Comparison of ENCODE assay signal across 7 cellular contexts in the genomic region with DNA sequence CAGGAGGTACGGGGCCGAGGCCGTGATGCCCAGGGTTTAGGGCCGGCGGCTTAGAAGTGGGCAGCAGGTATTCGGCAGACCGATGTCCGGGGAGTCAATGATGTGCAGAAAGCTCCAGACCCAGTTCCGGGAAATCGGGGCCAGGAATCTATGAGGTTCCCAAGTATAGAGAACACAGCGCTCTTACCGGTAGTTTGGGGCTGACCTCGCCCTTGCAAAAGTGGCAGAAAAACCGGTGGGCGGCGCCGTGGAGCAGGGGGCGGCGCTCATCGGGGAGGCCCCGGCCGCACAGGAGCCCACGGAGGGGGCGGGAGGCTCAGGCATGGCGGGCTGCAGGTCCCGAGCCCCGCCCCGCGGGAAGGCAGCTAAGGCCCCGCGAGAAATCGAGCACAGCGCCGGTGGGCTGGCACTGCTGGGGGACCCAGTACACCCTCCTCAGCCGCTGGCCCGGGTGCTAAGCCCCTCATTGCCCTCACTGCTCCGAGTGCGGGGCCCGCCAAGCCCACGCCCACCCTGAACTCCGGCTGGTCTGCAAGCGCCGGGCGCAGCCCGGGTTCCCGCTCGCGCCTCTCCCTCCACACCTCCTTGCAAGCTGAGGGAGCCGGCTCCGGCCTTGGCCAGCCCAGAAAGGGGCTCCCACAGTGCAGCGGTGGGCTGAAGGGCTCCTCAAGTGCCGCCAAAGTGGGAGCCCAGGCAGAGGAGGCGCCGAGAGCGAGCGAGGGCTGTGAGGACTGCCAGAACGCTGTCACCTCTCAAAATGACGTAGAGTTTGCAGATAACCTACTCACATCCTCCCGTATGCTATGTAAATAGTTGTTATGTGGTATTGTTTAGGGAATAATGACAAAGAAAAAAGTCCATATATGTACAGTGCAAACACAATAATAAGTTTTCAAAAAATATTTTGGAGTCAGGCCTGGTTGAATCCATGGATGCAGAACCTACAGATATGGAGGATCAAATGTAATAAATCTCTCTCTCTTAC.
DNase-seq lines count a peak whose midpoint lies in the region; ATAC-seq and TF ChIP-seq lines count a peak whose summit lies in the region.
"Not testable (repeated sequence)": the region's sequence is repeated elsewhere in the genome, so short reads cannot be mapped to it uniquely, and the experiment has no call there.

No MANE protein-coding gene starts in this region.

- H3K27ac Mint-ChIP-seq in WTC11; activated naive CD8-positive, alpha-beta T cell treated with anti-CD3 and anti-CD28 coated beads, Interleukin-2, amount 10 ng/mL, durations not matched to agents 7 days and 5 days: not testable (repeated sequence)

- H3K4me3 ChIP-seq in heart left ventricle, lung: not testable (repeated sequence)

- ATAC-seq in GM18511 (IDR thresholded peaks at IDR 0.05; ENCODE audit: unreplicated experiment) = peak; percentile 59
- peak; percentile 45 for ATAC-seq in HG03342 (IDR thresholded peaks at IDR 0.05; ENCODE audit: unreplicated experiment)
- peak; percentile 92 for ATAC-seq in WTC11
- peak; percentile 62 for ATAC-seq in activated naive CD8-positive, alpha-beta T cell treated with anti-CD3 and anti-CD28 coated beads, Interleukin-2, amount 10 ng/mL, durations not matched to agents 7 days and 5 days (ENCODE audit: low read depth)
- ATAC-seq in heart left ventricle = peak; percentile 22 to 77 (median 57)
- peak; percentile 24 for ATAC-seq in lung (ENCODE audit: insufficient read depth, low FRiP score)
- peak; percentile 60 for ATAC-seq in sciatic nerve

- H3K27me3 ChIP-seq in heart left ventricle; lung (ENCODE audit: control insufficient read depth, insufficient read depth): not testable (repeated sequence)

- intact Hi-C loops in heart left ventricle (cut with DNase I); sciatic nerve (cut with DNase I): not testable (repeated sequence)

- WGBS in heart left ventricle, 4 donors = 21 to 78% (median 66%) methylated on average over 2 to 8 of the region's 59 CpGs
- WGBS in lung, 2 donors = 15 to 72% methylated on average over 3 to 7 of the region's 59 CpGs

- DNase-seq in WTC11 (ENCODE audit: low spot score); activated naive CD8-positive, alpha-beta T cell treated with anti-CD3 and anti-CD28 coated beads, Interleukin-2, amount 10 ng/mL, durations not matched to agents 7 days and 5 days; heart left ventricle; lung (ENCODE audit: low spot score); sciatic nerve (ENCODE audit: low spot score): not testable (repeated sequence)

- not testable (repeated sequence) for H3K27ac ChIP-seq in heart left ventricle; lung (ENCODE audit: low read depth in 1 of 2, low read length in 1 of 2)

- H3K4me1 Mint-ChIP-seq in WTC11; activated naive CD8-positive, alpha-beta T cell treated with anti-CD3 and anti-CD28 coated beads, Interleukin-2, amount 10 ng/mL, durations not matched to agents 7 days and 5 days: not testable (repeated sequence)

- H3K4me3 Mint-ChIP-seq in WTC11; activated naive CD8-positive, alpha-beta T cell treated with anti-CD3 and anti-CD28 coated beads, Interleukin-2, amount 10 ng/mL, durations not matched to agents 7 days and 5 days: not testable (repeated sequence)

- not testable (repeated sequence) for H3K9me3 ChIP-seq in heart left ventricle; lung (ENCODE audit: control insufficient read depth in 2 of 2, insufficient read depth in 1 of 2, low read length in 1 of 2)

- TF ChIP-seq CTCF in WTC11 (IDR thresholded peaks at IDR 0.05); heart left ventricle (IDR thresholded peaks at IDR 0.05); lung (IDR thresholded peaks at IDR 0.05; ENCODE audit: control extremely low read depth, extremely low read depth): not testable (repeated sequence)

- H3K4me1 ChIP-seq in heart left ventricle; lung (ENCODE audit: control insufficient read depth in 2 of 2, insufficient read depth in 2 of 2, low read length in 2 of 2): not testable (repeated sequence)

- H3K9me3 Mint-ChIP-seq in WTC11; activated naive CD8-positive, alpha-beta T cell treated with anti-CD3 and anti-CD28 coated beads, Interleukin-2, amount 10 ng/mL, durations not matched to agents 7 days and 5 days: not testable (repeated sequence)

- TF ChIP-seq POLR2A in heart left ventricle (IDR thresholded peaks at IDR 0.05) = not testable (repeated sequence)

- not testable (repeated sequence) for H3K36me3 ChIP-seq in heart left ventricle; lung (ENCODE audit: control insufficient read depth in 2 of 2, insufficient read depth in 2 of 2, low read length in 2 of 2)

- POLR2A ChIA-PET in WTC11 (lab: Charles Lee); activated naive CD8-positive, alpha-beta T cell treated with anti-CD3 and anti-CD28 coated beads, Interleukin-2, amount 10 ng/mL, durations not matched to agents 7 days and 5 days (lab: Charles Lee): not testable (repeated sequence)

- not testable (repeated sequence) for H3K36me3 Mint-ChIP-seq in WTC11; activated naive CD8-positive, alpha-beta T cell treated with anti-CD3 and anti-CD28 coated beads, Interleukin-2, amount 10 ng/mL, durations not matched to agents 7 days and 5 days

- CTCF ChIA-PET in WTC11 (lab: Charles Lee) = not testable (repeated sequence)

- not testable (repeated sequence) for H3K27me3 Mint-ChIP-seq in WTC11 (ENCODE audit: low read depth); activated naive CD8-positive, alpha-beta T cell treated with anti-CD3 and anti-CD28 coated beads, Interleukin-2, amount 10 ng/mL, durations not matched to agents 7 days and 5 days

Comparison
In these comparisons a context has a peak if more than half of its experiments do, and no peak if none do; other contexts are left out.
1. ATAC-seq: peak in every context shown above with its lines; median percentile 92 in WTC11; 62 in activated naive CD8-positive, alpha-beta T cell treated with anti-CD3 and anti-CD28 coated beads, Interleukin-2, amount 10 ng/mL, durations not matched to agents 7 days and 5 days; 60 in sciatic nerve; 59 in GM18511; 57 in heart left ventricle; 45 in HG03342; 24 in lung.